Comparison of ENCODE assay signal across 10 cellular contexts in the genomic region with DNA sequence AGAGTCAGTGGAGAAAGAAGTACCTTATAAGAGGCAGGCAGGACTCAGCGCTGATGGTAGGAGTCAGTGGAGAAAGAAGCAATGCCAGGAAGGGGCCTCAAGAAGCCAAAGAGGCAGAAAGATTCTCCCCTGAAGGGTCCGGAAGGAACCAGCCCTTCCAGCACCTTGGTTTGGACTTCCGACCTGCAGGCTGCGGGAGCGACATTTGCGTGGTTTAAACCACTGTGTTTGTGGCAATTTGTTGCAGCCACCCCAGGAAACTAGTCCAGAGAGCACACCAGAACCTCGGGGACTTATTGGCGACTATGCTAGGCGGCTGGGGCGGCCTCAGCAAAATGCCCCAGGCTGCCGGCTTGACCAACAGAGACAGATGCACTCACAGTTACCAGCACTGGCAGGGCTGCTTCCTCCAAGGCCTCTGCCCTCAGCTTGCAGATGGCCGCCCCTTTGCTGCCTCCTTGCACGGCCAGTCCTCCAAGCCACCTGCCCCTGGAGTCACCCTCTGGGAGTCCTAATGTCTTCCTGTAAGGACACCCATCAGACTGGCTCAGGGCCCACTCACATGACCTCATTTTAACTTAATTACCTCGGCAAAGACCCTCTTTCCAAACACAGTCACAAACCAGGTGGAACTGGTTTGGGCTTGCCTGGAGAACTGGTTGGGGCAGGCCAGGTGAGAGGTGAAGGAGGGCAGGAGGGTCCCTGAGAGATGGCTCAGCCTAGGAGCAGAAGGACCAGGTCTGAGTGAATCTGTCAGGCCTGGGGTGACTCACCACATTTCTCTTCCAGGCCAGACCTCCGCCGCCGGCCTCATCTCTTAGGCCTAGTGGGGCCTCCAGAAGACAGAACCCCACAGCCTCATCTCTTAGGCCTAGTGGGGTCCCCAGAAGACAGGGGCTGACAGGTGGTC. TPM values are rescaled to one million over a fixed set of nuclear protein-coding genes. Genes with fewer than 3 reads are reported as not detected.
DNase-seq lines count a peak whose midpoint lies in the region; ATAC-seq, FAIRE-seq and TF ChIP-seq lines count a peak whose summit lies in the region.
"Had no signal": no experiment of that assay in that cellular context is flagged by ENCODE, and none has a peak within 500 bp of the region (broad histone marks: within the 10 kb centered on the region; RNA-seq: fewer than 3 reads in every experiment).

No MANE protein-coding gene starts in this region.

- no peak overlapping the region for H2AFZ ChIP-seq in PC-9
- no peak overlapping the region for H2AFZ ChIP-seq in fibroblast of lung (ENCODE audit: low read length)

- H3K4me2 ChIP-seq in PC-9 (peak overlapping the region; percentile 86), fibroblast of lung (ENCODE audit: extremely low read depth, insufficient read depth, low read length) (no peak overlapping the region)

- peaks cover 6% of the 10 kb centered on the region; the same call in 1 of the 2 replicates for H3K79me2 ChIP-seq in PC-9 (ENCODE audit: low read depth)
- H3K79me2 ChIP-seq in fibroblast of lung (ENCODE audit: control insufficient read depth, insufficient read depth, low read length) = no peaks in the 10 kb centered on the region

- no peaks in the 10 kb centered on the region for H3K36me3 Mint-ChIP-seq in stimulated activated effector memory CD8-positive, alpha-beta T cell treated with anti-CD3 and anti-CD28 coated beads, Interleukin-12 subunit alpha, Interleukin-12 subunit beta, amount 100 ng/mL, for 72 hours

- H4K20me1 ChIP-seq in PC-9 (ENCODE audit: insufficient read depth) = no peaks in the 10 kb centered on the region
- no peaks in the 10 kb centered on the region for H4K20me1 ChIP-seq in fibroblast of lung (ENCODE audit: control insufficient read depth, extremely low read depth, insufficient read depth, low read length)

- H3K27me3 ChIP-seq in PC-9 (ENCODE audit: insufficient read depth, low read depth) = no peaks in the 10 kb centered on the region
- no peaks in the 10 kb centered on the region for H3K27me3 ChIP-seq in fibroblast of lung (ENCODE audit: control insufficient read depth, insufficient read depth, low read length)

- H3K9me3 ChIP-seq in PC-9 (ENCODE audit: insufficient read depth, low read depth) (no peaks in the 10 kb centered on the region), fibroblast of lung (ENCODE audit: control insufficient read depth, insufficient read depth, low read depth, low read length) (no peaks in the 10 kb centered on the region)

- H3K9me2 ChIP-seq in PC-9 (ENCODE audit: insufficient read depth) = no peaks in the 10 kb centered on the region

- H3F3A ChIP-seq in PC-9 (ENCODE audit: insufficient read depth, low read depth) = peaks cover 69% of the 10 kb centered on the region

- H3K36me3 ChIP-seq in PC-9 (ENCODE audit: low read depth) (no peaks in the 10 kb centered on the region), fibroblast of lung (ENCODE audit: control insufficient read depth, insufficient read depth, low read length) (no peaks in the 10 kb centered on the region)

- H3K9ac ChIP-seq in fibroblast of lung (ENCODE audit: insufficient read depth, low read length) = no peak overlapping the region

- peak; percentile 4 for DNase-seq in NCI-H1092 treated with DMSO at 0.1 percent for 48 hours (lab: John Stamatoyannopoulos, UW)
- no peak for DNase-seq in NCI-H1092 (lab: John Stamatoyannopoulos, UW)
- DNase-seq in PC-9 = peak; percentile 85 to 91
- DNase-seq in fibroblast of lung (ENCODE audit: low read depth in 2 of 2) = peak; percentile 32 to 78
- no peak for DNase-seq in stimulated activated effector memory CD8-positive, alpha-beta T cell treated with anti-CD3 and anti-CD28 coated beads, Interleukin-12 subunit alpha, Interleukin-12 subunit beta, amount 100 ng/mL, for 72 hours (ENCODE audit: low spot score in 2 of 2)
- no peak for DNase-seq in SW 1271 (lab: John Stamatoyannopoulos, UW)
- no peak for DNase-seq in NCI-H2107 treated with DMSO at 0.1 percent for 48 hours (lab: John Stamatoyannopoulos, UW; ENCODE audit: unreplicated experiment)
- no peak for DNase-seq in GM12891 (ENCODE audit: insufficient read length, low spot score)
- DNase-seq: activated naive CD4-positive, alpha-beta T cell had no signal

- POLR2A ChIA-PET in PC-9 (lab: Charles Lee; ENCODE audit: unreplicated experiment) = interaction anchor here (0.7 to 1.5 kb wide), 3 partner anchors 28 to 105 kb away, joined by 3 to 13 read pairs (median 12); no protein-coding TSS in a partner anchor

- CTCF ChIA-PET in PC-9 (lab: Charles Lee) = no interaction called here

- intact Hi-C loops in PC-9 (cut with micrococcal nuclease; ENCODE audit: unreplicated experiment) = loop anchor here (1.0 kb wide), 7 partner anchors 32 to 105 kb away; no protein-coding TSS in a partner anchor

- no peaks in the 10 kb centered on the region for H3K9me3 Mint-ChIP-seq in stimulated activated effector memory CD8-positive, alpha-beta T cell treated with anti-CD3 and anti-CD28 coated beads, Interleukin-12 subunit alpha, Interleukin-12 subunit beta, amount 100 ng/mL, for 72 hours

- BruUV-seq in PC-9 (replicated peaks; lab: Mats Ljungman, UMichigan) = no TSS peak

- H3K4me1 ChIP-seq in PC-9 (replicated peaks; ENCODE audit: insufficient read depth) (peaks cover 84% of the 10 kb centered on the region), fibroblast of lung (ENCODE audit: control insufficient read depth, extremely low read depth, insufficient read depth, low read length) (peaks cover 26% of the 10 kb centered on the region)

- peaks cover 26% of the 10 kb centered on the region for H3K4me1 Mint-ChIP-seq in stimulated activated effector memory CD8-positive, alpha-beta T cell treated with anti-CD3 and anti-CD28 coated beads, Interleukin-12 subunit alpha, Interleukin-12 subunit beta, amount 100 ng/mL, for 72 hours

- no peak for ATAC-seq in stimulated activated effector memory CD8-positive, alpha-beta T cell treated with anti-CD3 and anti-CD28 coated beads, Interleukin-12 subunit alpha, Interleukin-12 subunit beta, amount 100 ng/mL, for 72 hours

- TF ChIP-seq POLR2A in GM12891 (IDR thresholded peaks at IDR 0.05; ENCODE audit: low read depth, low read length) = no peak

- TF ChIP-seq CTCF in PC-9 (conservative IDR thresholded peaks at IDR 0.05) = no peak
- TF ChIP-seq CTCF in fibroblast of lung (conservative IDR thresholded peaks at IDR 0.05 in 1 of 2, IDR thresholded peaks at IDR 0.05 in 1 of 2; ENCODE audit: low read depth in 1 of 2, low read length in 2 of 2) = no peak

- no peak for FAIRE-seq in GM12891 (lab: Jason Lieb, UNC)
- FAIRE-seq: endothelial cell of umbilical vein had no signal

- peak overlapping the region; percentile 52 for H3K27ac Mint-ChIP-seq in stimulated activated effector memory CD8-positive, alpha-beta T cell treated with anti-CD3 and anti-CD28 coated beads, Interleukin-12 subunit alpha, Interleukin-12 subunit beta, amount 100 ng/mL, for 72 hours

- peak overlapping the region; percentile 44; the same call in 1 of the 2 replicates for H3K4me3 ChIP-seq in PC-9
- no peak overlapping the region for H3K4me3 ChIP-seq in fibroblast of lung (replicated peaks in 1 of 4; ENCODE audit: control extremely low read depth in 1 of 4, insufficient read depth in 1 of 4, low read depth in 3 of 4, low read length in 4 of 4)

- H3K4me3 Mint-ChIP-seq in stimulated activated effector memory CD8-positive, alpha-beta T cell treated with anti-CD3 and anti-CD28 coated beads, Interleukin-12 subunit alpha, Interleukin-12 subunit beta, amount 100 ng/mL, for 72 hours = no peak overlapping the region

- peak overlapping the region; percentile 100 for H3K27ac ChIP-seq in PC-9
- no peak overlapping the region for H3K27ac ChIP-seq in fibroblast of lung (ENCODE audit: insufficient read depth, low read length)

TF ChIP-seq in GM12891, 5 proteins besides CTCF, POLR2A, EP300 and RAD21:
- TF ChIP-seq SPI1 (IDR thresholded peaks at IDR 0.05; ENCODE audit: low read depth, low read length) (no peak), PAX5 (IDR thresholded peaks at IDR 0.05; ENCODE audit: insufficient read depth, low read length, severe bottlenecking) (no peak), POLR2AphosphoS5 (IDR thresholded peaks at IDR 0.05; ENCODE audit: low read depth, low read length) (no peak), POU2F2 (IDR thresholded peaks at IDR 0.05; ENCODE audit: low read depth, low read length) (no peak), TAF1 (IDR thresholded peaks at IDR 0.05; ENCODE audit: low read depth, low read length) (no peak)
TF ChIP-seq in GM12891: peak in this region for 0.

RNA-seq across cellular contexts. Expression of a gene that starts 26.1 kb away (rescaled TPM):
- total RNA-seq in PC-9 (2021) = not detected in 2 replicates
- not detected in 2 replicates for total RNA-seq in fibroblast of lung
- not detected in 2 replicates for polyA plus RNA-seq in fibroblast of lung
- polyA plus RNA-seq in fibroblast of lung (2012) = not detected in 2 replicates
- polyA minus RNA-seq in fibroblast of lung (ENCODE audit: low replicate concordance) = not detected in 2 replicates
- not detected for polyA plus RNA-seq in GM12891 (2012; ENCODE audit: low read depth, missing spikeins)
- total RNA-seq: endothelial cell of umbilical vein had no signal
- polyA plus RNA-seq: endothelial cell of umbilical vein had no signal

RNA-seq across cellular contexts. Expression of a gene that starts 51.5 kb away (rescaled TPM):
- total RNA-seq in PC-9 (2021) (3.0 and 6.3 TPM in 2 replicates), fibroblast of lung (not detected in 2 replicates)
- polyA plus RNA-seq in fibroblast of lung = not detected in 2 replicates
- polyA plus RNA-seq in fibroblast of lung (2012) = not detected in 2 replicates
- not detected in 2 replicates for polyA minus RNA-seq in fibroblast of lung (ENCODE audit: low replicate concordance)
- polyA plus RNA-seq in GM12891 (2012; ENCODE audit: low read depth, missing spikeins) = not detected
- total RNA-seq: endothelial cell of umbilical vein had no signal
- polyA plus RNA-seq: endothelial cell of umbilical vein had no signal

Comparison
In these comparisons a context has a peak if more than half of its experiments do, and no peak if none do; other contexts are left out.
1. DNase-seq: peak in NCI-H1092 treated with DMSO at 0.1 percent for 48 hours (single experiment), PC-9 (2 of 2) and fibroblast of lung (2 of 2); none in NCI-H1092 (single experiment), stimulated activated effector memory CD8-positive, alpha-beta T cell treated with anti-CD3 and anti-CD28 coated beads, Interleukin-12 subunit alpha, Interleukin-12 subunit beta, amount 100 ng/mL, for 72 hours (0 of 2), SW 1271 (0 of 2), NCI-H2107 treated with DMSO at 0.1 percent for 48 hours (single experiment) and GM12891 (single experiment).